ENCODE assay signal across 9 cellular contexts in the genomic region with DNA sequence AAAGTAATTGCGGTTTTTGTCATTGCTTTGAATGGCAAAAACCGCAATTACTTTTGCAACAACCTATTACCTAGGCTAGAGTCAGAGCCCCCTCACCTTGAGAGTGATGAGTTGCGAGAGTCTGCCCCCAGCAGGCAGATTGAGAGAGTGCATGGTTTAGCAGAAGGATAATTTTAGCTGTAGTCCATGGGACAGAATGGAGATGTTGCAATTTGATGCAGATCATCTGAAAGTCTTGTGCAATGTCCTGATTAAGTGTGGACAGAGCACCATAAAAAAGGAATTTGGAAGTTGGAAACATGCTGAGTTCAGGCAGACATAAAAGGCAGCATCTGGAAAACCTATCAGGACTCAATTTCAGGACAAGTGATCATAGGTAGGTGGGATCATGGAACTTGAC. TPM values are rescaled to one million over a fixed set of nuclear protein-coding genes. Genes with fewer than 3 reads are reported as not detected.
DNase-seq lines count a peak whose midpoint lies in the region; ATAC-seq, FAIRE-seq and TF ChIP-seq lines count a peak whose summit lies in the region.
"Had no signal": no experiment of that assay in that cellular context is flagged by ENCODE, and none has a peak within 500 bp of the region (broad histone marks: within the 10 kb centered on the region; RNA-seq: fewer than 3 reads in every experiment).

No MANE protein-coding gene starts in this region.

- TF ChIP-seq POLR2A in K562 (conservative IDR thresholded peaks at IDR 0.05), result no peak
- no peak for TF ChIP-seq POLR2A in right lobe of liver (IDR thresholded peaks at IDR 0.05)

- no peak overlapping the region for H3K4me3 ChIP-seq in K562
- H3K4me3 ChIP-seq in right lobe of liver, result no peak overlapping the region

- H3K27ac ChIP-seq in K562 (ENCODE audit: extremely low read depth, low read depth, low read length) (no peak overlapping the region), right lobe of liver (no peak overlapping the region)

- H4K20me1 ChIP-seq in K562 (replicated peaks; ENCODE audit: control insufficient read depth, insufficient read depth, low read length), result no peaks in the 10 kb centered on the region

- H3K9me3 ChIP-seq in K562 (replicated peaks; ENCODE audit: control insufficient read depth, insufficient read depth, low read depth, low read length) (no peaks in the 10 kb centered on the region), right lobe of liver (no peaks in the 10 kb centered on the region)

- H3K27me3 ChIP-seq in K562 (ENCODE audit: control insufficient read depth in 2 of 2, insufficient read depth in 2 of 2, low read length in 2 of 2) (no peaks in the 10 kb centered on the region), right lobe of liver (no peaks in the 10 kb centered on the region)

- H2AFZ ChIP-seq in K562 (ENCODE audit: low read depth, low read length), result no peak overlapping the region

- H3K9me1 ChIP-seq in K562 (ENCODE audit: control insufficient read depth, insufficient read depth, low read length), result no peaks in the 10 kb centered on the region

- no peak for FAIRE-seq in K562 (lab: Jason Lieb, UNC)

- CTCF ChIA-PET in K562 (lab: Yijun Ruan, JAX; ENCODE audit: low intra/inter-chr PET ratio), result interaction anchor here (0.6 to 1.2 kb wide), 2 partner anchors 223 to 523 kb away, joined by 3 to 5 read pairs; no protein-coding TSS in a partner anchor

- POLR2A ChIA-PET in K562 (lab: Yijun Ruan, JAX), result no interaction called here

- H3K4me1 ChIP-seq in K562 (replicated peaks in 1 of 2; ENCODE audit: control insufficient read depth in 2 of 2, insufficient read depth in 2 of 2, low read length in 2 of 2) (no peaks in the 10 kb centered on the region; a peak in 1 of 5 replicates), right lobe of liver (peaks cover 0 to 4% (median 0%) of the 10 kb centered on the region in 4 donors)

- H3K9ac ChIP-seq in K562 (ENCODE audit: insufficient read depth in 1 of 2, low read depth in 2 of 2, low read length in 2 of 2), result no peak overlapping the region

- no peak overlapping the region for H3K4me2 ChIP-seq in K562 (ENCODE audit: insufficient read depth, low read length)

- no peaks in the 10 kb centered on the region for H3K79me2 ChIP-seq in K562 (ENCODE audit: control insufficient read depth, insufficient read depth, low read length)

- 0% methylated on average over 3 of the region's 3 CpGs for WGBS in K562 (ENCODE audit: insufficient coverage, low coverage, missing lambda C conversion rate)
- 11% methylated on average over 3 of the region's 3 CpGs for WGBS in right lobe of liver (ENCODE audit: insufficient coverage, low coverage, low lambda C conversion rate, missing lambda C conversion rate)

- TF ChIP-seq EP300 in K562 (IDR thresholded peaks at IDR 0.05; ENCODE audit: low read length), result no peak

- H3K36me3 ChIP-seq in K562 (ENCODE audit: control insufficient read depth, insufficient read depth, low read length), result no peaks in the 10 kb centered on the region
- H3K36me3 ChIP-seq in right lobe of liver, result no peaks in the 10 kb centered on the region

- ATAC-seq in GM21825 (IDR thresholded peaks at IDR 0.05; ENCODE audit: unreplicated experiment), result peak; percentile 76
- peak; percentile 75; the same call in 2 of the 3 replicates for ATAC-seq in K562
- peak; percentile 54 to 92 (median 70) for ATAC-seq in right lobe of liver

- no TSS peak for BruUV-seq in K562 (replicated peaks; lab: Mats Ljungman, UMichigan)

- TF ChIP-seq RAD21 in K562 (CRISPR knock-in tag; conservative IDR thresholded peaks at IDR 0.05 in 1 of 2, IDR thresholded peaks at IDR 0.05 in 1 of 2), result peak; percentile 62 to 72

- intact Hi-C loops in K562 (cut with micrococcal nuclease), result loop anchor here (10.0 kb wide), 1 partner anchor 207 kb away; no protein-coding TSS in a partner anchor
- intact Hi-C loops in right lobe of liver (cut with DNase I), result no loop called here

- peak; percentile 49 to 61 (median 53) for TF ChIP-seq CTCF in K562 (IDR thresholded peaks at IDR 0.05 in 2 of 3, conservative IDR thresholded peaks at IDR 0.05 in 1 of 3; ENCODE audit: insufficient read depth in 2 of 3, low read depth in 1 of 3, low read length in 3 of 3)
- peak; percentile 19 to 49 (median 34) for TF ChIP-seq CTCF in right lobe of liver (IDR thresholded peaks at IDR 0.05)

- in situ Hi-C loops in K562 (cut with MboI), result no loop called here

- DNase-seq in NCI-H2171 treated with DMSO at 0.1 percent for 48 hours (lab: John Stamatoyannopoulos, UW) (peak; percentile 66), NCI-H2171 (lab: John Stamatoyannopoulos, UW) (no peak), MV-4-11 (lab: John Stamatoyannopoulos, UW) (peak; percentile 88), K562 (ENCODE audit: extremely low read depth in 1 of 4, low spot score in 3 of 4) (peak; percentile 17 to 51 (median 26)), right lobe of liver (no peak), hepatic stellate cell (ENCODE audit: low spot score) (no peak), EL (no peak)

TF ChIP-seq in K562, 482 proteins besides CTCF, POLR2A, EP300 and RAD21 (continues in another document):
- TF ChIP-seq PTRF (tag; IDR thresholded peaks at IDR 0.05) (no peak), SIN3B (IDR thresholded peaks at IDR 0.05; ENCODE audit: low read depth) (no peak)
- TF ChIP-seq, protein P1, sequence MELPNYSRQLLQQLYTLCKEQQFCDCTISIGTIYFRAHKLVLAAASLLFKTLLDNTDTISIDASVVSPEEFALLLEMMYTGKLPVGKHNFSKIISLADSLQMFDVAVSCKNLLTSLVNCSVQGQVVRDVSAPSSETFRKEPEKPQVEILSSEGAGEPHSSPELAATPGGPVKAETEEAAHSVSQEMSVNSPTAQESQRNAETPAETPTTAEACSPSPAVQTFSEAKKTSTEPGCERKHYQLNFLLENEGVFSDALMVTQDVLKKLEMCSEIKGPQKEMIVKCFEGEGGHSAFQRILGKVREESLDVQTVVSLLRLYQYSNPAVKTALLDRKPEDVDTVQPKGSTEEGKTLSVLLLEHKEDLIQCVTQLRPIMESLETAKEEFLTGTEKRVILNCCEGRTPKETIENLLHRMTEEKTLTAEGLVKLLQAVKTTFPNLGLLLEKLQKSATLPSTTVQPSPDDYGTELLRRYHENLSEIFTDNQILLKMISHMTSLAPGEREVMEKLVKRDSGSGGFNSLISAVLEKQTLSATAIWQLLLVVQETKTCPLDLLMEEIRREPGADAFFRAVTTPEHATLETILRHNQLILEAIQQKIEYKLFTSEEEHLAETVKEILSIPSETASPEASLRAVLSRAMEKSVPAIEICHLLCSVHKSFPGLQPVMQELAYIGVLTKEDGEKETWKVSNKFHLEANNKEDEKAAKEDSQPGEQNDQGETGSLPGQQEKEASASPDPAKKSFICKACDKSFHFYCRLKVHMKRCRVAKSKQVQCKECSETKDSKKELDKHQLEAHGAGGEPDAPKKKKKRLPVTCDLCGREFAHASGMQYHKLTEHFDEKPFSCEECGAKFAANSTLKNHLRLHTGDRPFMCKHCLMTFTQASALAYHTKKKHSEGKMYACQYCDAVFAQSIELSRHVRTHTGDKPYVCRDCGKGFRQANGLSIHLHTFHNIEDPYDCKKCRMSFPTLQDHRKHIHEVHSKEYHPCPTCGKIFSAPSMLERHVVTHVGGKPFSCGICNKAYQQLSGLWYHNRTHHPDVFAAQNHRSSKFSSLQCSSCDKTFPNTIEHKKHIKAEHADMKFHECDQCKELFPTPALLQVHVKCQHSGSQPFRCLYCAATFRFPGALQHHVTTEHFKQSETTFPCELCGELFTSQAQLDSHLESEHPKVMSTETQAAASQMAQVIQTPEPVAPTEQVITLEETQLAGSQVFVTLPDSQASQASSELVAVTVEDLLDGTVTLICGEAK (IDR thresholded peaks at IDR 0.05), result peak; percentile 46; the same call in 1 of the 2 replicates
- TF ChIP-seq, protein P1 (CRISPR knock-in tag; IDR thresholded peaks at IDR 0.05), result no peak

RNA-seq across cellular contexts. Expression of a gene that starts 48.7 kb away (rescaled TPM):
- total RNA-seq in K562 (2011; cell fraction: chromatin; rRNA removed; ENCODE audit: low replicate concordance), result not detected in 2 replicates
- not detected in 2 replicates for total RNA-seq in K562 (2011; cell fraction: nucleolus; rRNA removed)
- not detected in 2 replicates for total RNA-seq in K562 (2011; cell fraction: nucleoplasm; rRNA removed)
- total RNA-seq in K562 (2014; rRNA removed), result not detected in 2 replicates
- total RNA-seq in K562 (2014; rRNA removed; fragmentation: Illumina TruSeq; extraction: Trizol), result not detected in 2 replicates
- not detected in 2 replicates for total RNA-seq in K562 (2015; rRNA removed; fragmentation: Illumina TruSeq; extraction: Trizol)
- total RNA-seq in K562 (2021), result not detected in 2 replicates
- polyA plus RNA-seq in K562 (2011; rRNA removed), result not detected in 2 replicates
- polyA plus RNA-seq in K562 (2011; cell fraction: cytosol; rRNA removed), result not detected in 2 replicates
- 0.23 TPM in 1 of 2 replicates, not detected in the other for polyA plus RNA-seq in K562 (2011; cell fraction: nucleus; rRNA removed)
- not detected in 2 replicates for polyA plus RNA-seq in K562 (2012)
- not detected in 2 replicates for polyA plus RNA-seq in K562 (2014; fragmentation: Illumina TruSeq; extraction: Trizol)
- not detected for polyA plus RNA-seq in K562 (2014; fragmentation: Nextera tagmentation; extraction: Ambion mirVana)
- not detected in 2 replicates for polyA plus RNA-seq in K562 (2014; rRNA removed)
- not detected in 2 replicates for polyA minus RNA-seq in K562 (2011; rRNA and poly(A)+ RNA removed)
- not detected in 2 replicates for polyA minus RNA-seq in K562 (2011; cell fraction: cytosol; rRNA and poly(A)+ RNA removed)
- polyA minus RNA-seq in K562 (2011; cell fraction: nucleus; rRNA and poly(A)+ RNA removed), result not detected in 2 replicates
- total RNA-seq in right lobe of liver, result under 1 TPM in 2 of 6 experiments, not detected in 4; 0.51 to 0.60 TPM
- polyA plus RNA-seq: BJ had no signal

Comparison
In these comparisons a context has a peak if more than half of its experiments do, and no peak if none do; other contexts are left out.
1. DNase-seq: peak in NCI-H2171 treated with DMSO at 0.1 percent for 48 hours (single experiment), MV-4-11 (single experiment) and K562 (4 of 4); none in NCI-H2171 (single experiment), right lobe of liver (0 of 3), hepatic stellate cell (single experiment) and EL (single experiment).
2. Peak in every context shown above with its lines, with median percentiles within 50 percentile points of each other: ATAC-seq.